8 cellular contexts compared by ENCODE assay signal in the genomic region with DNA sequence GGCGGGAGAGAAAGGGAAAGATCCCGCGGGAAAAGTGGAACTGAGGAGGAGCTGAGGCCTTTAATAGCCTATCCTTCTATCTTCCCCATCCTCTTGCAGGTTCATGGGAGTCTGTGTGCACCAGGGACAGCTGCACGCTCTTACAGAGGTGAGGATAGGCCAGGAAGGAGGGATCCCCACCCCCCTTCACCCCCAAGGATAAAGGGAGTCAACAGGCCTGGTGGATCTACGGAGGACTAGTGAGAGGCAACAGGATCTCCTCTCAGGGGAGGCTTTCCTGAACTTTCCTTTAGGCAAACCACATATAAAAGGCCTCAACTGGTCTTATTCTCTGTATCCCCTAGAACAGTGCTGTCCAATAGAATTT. TPM values are rescaled to one million over a fixed set of nuclear protein-coding genes. Genes with fewer than 3 reads are reported as not detected.
A peak's percentile ranks its signal among the peaks of the same experiment; 100 is the strongest.
DNase-seq lines count a peak whose midpoint lies in the region; ATAC-seq and TF ChIP-seq lines count a peak whose summit lies in the region.

No MANE protein-coding gene starts in this region.

- no peak for TF ChIP-seq POLR2A in suprapubic skin (IDR thresholded peaks at IDR 0.05)

- peaks cover 30% of the 10 kb centered on the region for H3K36me3 ChIP-seq in suprapubic skin

- WGBS in suprapubic skin = 4% methylated on average over 5 of the region's 5 CpGs

- no peaks in the 10 kb centered on the region for H3K27me3 Mint-ChIP-seq in activated CD4-positive, alpha-beta T cell treated with anti-CD3 and anti-CD28 coated beads, Interleukin-2, amount 10 ng/mL, durations not matched to agents 7 days and 5 days
- H3K27me3 Mint-ChIP-seq in activated CD4-positive, alpha-beta memory T cell treated with anti-CD3 and anti-CD28 coated beads, Interleukin-2, amount 10 ng/mL, durations not matched to agents 7 days and 5 days = no peaks in the 10 kb centered on the region

- no peak for TF ChIP-seq CTCF in suprapubic skin (IDR thresholded peaks at IDR 0.05)

- no peak for TF ChIP-seq EP300 in suprapubic skin (IDR thresholded peaks at IDR 0.05)

- peaks cover 37% of the 10 kb centered on the region for H3K4me1 ChIP-seq in suprapubic skin

- no peak for DNase-seq in activated CD4-positive, alpha-beta T cell treated with anti-CD3 and anti-CD28 coated beads, Interleukin-2, amount 10 ng/mL, durations not matched to agents 7 days and 5 days
- no peak for DNase-seq in activated CD4-positive, alpha-beta T cell treated with anti-CD3 and anti-CD28 coated beads, Interleukin-2, amount 50 U/mL, for 48 hours
- DNase-seq in activated CD4-positive, alpha-beta memory T cell treated with anti-CD3 and anti-CD28 coated beads, Interleukin-2, amount 10 ng/mL, durations not matched to agents 7 days and 5 days = no peak
- DNase-seq in iPS-NIHi11 (ENCODE audit: low spot score) (peak; percentile 36), suprapubic skin (ENCODE audit: low spot score in 2 of 2) (no peak), MV-4-11 (lab: John Stamatoyannopoulos, UW) (no peak), 8988T (no peak)

- H3K4me3 Mint-ChIP-seq in activated CD4-positive, alpha-beta T cell treated with anti-CD3 and anti-CD28 coated beads, Interleukin-2, amount 10 ng/mL, durations not matched to agents 7 days and 5 days = peak overlapping the region; percentile 77
- H3K4me3 Mint-ChIP-seq in activated CD4-positive, alpha-beta memory T cell treated with anti-CD3 and anti-CD28 coated beads, Interleukin-2, amount 10 ng/mL, durations not matched to agents 7 days and 5 days = peak overlapping the region; percentile 77

- no peaks in the 10 kb centered on the region for H3K9me3 ChIP-seq in suprapubic skin

- no peaks in the 10 kb centered on the region for H3K9me3 Mint-ChIP-seq in activated CD4-positive, alpha-beta T cell treated with anti-CD3 and anti-CD28 coated beads, Interleukin-2, amount 10 ng/mL, durations not matched to agents 7 days and 5 days
- H3K9me3 Mint-ChIP-seq in activated CD4-positive, alpha-beta memory T cell treated with anti-CD3 and anti-CD28 coated beads, Interleukin-2, amount 10 ng/mL, durations not matched to agents 7 days and 5 days = no peaks in the 10 kb centered on the region

- peaks cover 37% of the 10 kb centered on the region for H3K4me1 Mint-ChIP-seq in activated CD4-positive, alpha-beta T cell treated with anti-CD3 and anti-CD28 coated beads, Interleukin-2, amount 10 ng/mL, durations not matched to agents 7 days and 5 days
- H3K4me1 Mint-ChIP-seq in activated CD4-positive, alpha-beta memory T cell treated with anti-CD3 and anti-CD28 coated beads, Interleukin-2, amount 10 ng/mL, durations not matched to agents 7 days and 5 days = peaks cover 31% of the 10 kb centered on the region

- peak overlapping the region; percentile 95 for H3K27ac ChIP-seq in suprapubic skin

- H3K27me3 ChIP-seq in suprapubic skin = no peaks in the 10 kb centered on the region

- CTCF ChIA-PET in activated CD4-positive, alpha-beta T cell treated with anti-CD3 and anti-CD28 coated beads, Interleukin-2, amount 10 ng/mL, durations not matched to agents 7 days and 5 days (lab: Charles Lee) = interaction anchor here (0.6 to 3.1 kb wide), 6 partner anchors 10 to 90 kb away, joined by 3 to 25 read pairs (median 6); a partner anchor contains a TSS
- CTCF ChIA-PET in activated CD4-positive, alpha-beta memory T cell treated with anti-CD3 and anti-CD28 coated beads, Interleukin-2, amount 10 ng/mL, durations not matched to agents 7 days and 5 days (lab: Charles Lee) = interaction anchor here (0.8 to 3.3 kb wide), 7 partner anchors 11 to 142 kb away, joined by 4 to 50 read pairs (median 9); a partner anchor contains a TSS

- peak overlapping the region; percentile 91 for H3K4me3 ChIP-seq in suprapubic skin

- no peak for ATAC-seq in HG03378 (IDR thresholded peaks at IDR 0.05; ENCODE audit: unreplicated experiment)

- POLR2A ChIA-PET in activated CD4-positive, alpha-beta T cell treated with anti-CD3 and anti-CD28 coated beads, Interleukin-2, amount 10 ng/mL, durations not matched to agents 7 days and 5 days (lab: Charles Lee) = interaction anchor here (0.8 to 1.0 kb wide), 2 partner anchors 41 to 126 kb away, joined by 4 read pairs; a partner anchor contains a TSS
- POLR2A ChIA-PET in activated CD4-positive, alpha-beta memory T cell treated with anti-CD3 and anti-CD28 coated beads, Interleukin-2, amount 10 ng/mL, durations not matched to agents 7 days and 5 days (lab: Charles Lee) = interaction anchor here (0.6 to 3.0 kb wide), 9 partner anchors 10 to 123 kb away, joined by 3 to 19 read pairs (median 5); a partner anchor contains a TSS

- H3K36me3 Mint-ChIP-seq in activated CD4-positive, alpha-beta T cell treated with anti-CD3 and anti-CD28 coated beads, Interleukin-2, amount 10 ng/mL, durations not matched to agents 7 days and 5 days (ENCODE audit: low read depth) = peaks cover 3% of the 10 kb centered on the region
- H3K36me3 Mint-ChIP-seq in activated CD4-positive, alpha-beta memory T cell treated with anti-CD3 and anti-CD28 coated beads, Interleukin-2, amount 10 ng/mL, durations not matched to agents 7 days and 5 days (ENCODE audit: low read depth) = peaks cover 26% of the 10 kb centered on the region

- H3K27ac Mint-ChIP-seq in activated CD4-positive, alpha-beta T cell treated with anti-CD3 and anti-CD28 coated beads, Interleukin-2, amount 10 ng/mL, durations not matched to agents 7 days and 5 days = no peak overlapping the region
- H3K27ac Mint-ChIP-seq in activated CD4-positive, alpha-beta memory T cell treated with anti-CD3 and anti-CD28 coated beads, Interleukin-2, amount 10 ng/mL, durations not matched to agents 7 days and 5 days = peak overlapping the region; percentile 38

RNA-seq across cellular contexts. Expression of a gene that starts 1.1 kb away (rescaled TPM):
- total RNA-seq in activated CD4-positive, alpha-beta T cell treated with anti-CD3 and anti-CD28 coated beads, Interleukin-2, amount 10 ng/mL, durations not matched to agents 7 days and 5 days = 10 to 100 TPM; 29.8 to 30.9 TPM
- 10 to 100 TPM; 31.7 to 32.3 TPM for total RNA-seq in activated CD4-positive, alpha-beta memory T cell treated with anti-CD3 and anti-CD28 coated beads, Interleukin-2, amount 10 ng/mL, durations not matched to agents 7 days and 5 days
- total RNA-seq in suprapubic skin = 10 to 100 TPM; 34.1 to 50.7 (median 46.5) TPM

RNA-seq across cellular contexts. Expression of a gene that starts 12.1 kb away (rescaled TPM):
- total RNA-seq in activated CD4-positive, alpha-beta T cell treated with anti-CD3 and anti-CD28 coated beads, Interleukin-2, amount 10 ng/mL, durations not matched to agents 7 days and 5 days = 1 to 10 TPM; 5.4 to 7.1 TPM
- total RNA-seq in activated CD4-positive, alpha-beta memory T cell treated with anti-CD3 and anti-CD28 coated beads, Interleukin-2, amount 10 ng/mL, durations not matched to agents 7 days and 5 days = 10 to 100 TPM; 11.8 to 11.9 TPM
- total RNA-seq in suprapubic skin = 10 to 100 TPM in 1 of 4 donors, 1 to 10 TPM in 3; 1.9 to 16.7 (median 4.9) TPM

RNA-seq across cellular contexts. Expression of a gene that starts 44.6 kb away (rescaled TPM):
- 100 to 1,000 TPM; 195 to 202 TPM for total RNA-seq in activated CD4-positive, alpha-beta T cell treated with anti-CD3 and anti-CD28 coated beads, Interleukin-2, amount 10 ng/mL, durations not matched to agents 7 days and 5 days
- 100 to 1,000 TPM; 210 to 214 TPM for total RNA-seq in activated CD4-positive, alpha-beta memory T cell treated with anti-CD3 and anti-CD28 coated beads, Interleukin-2, amount 10 ng/mL, durations not matched to agents 7 days and 5 days
- total RNA-seq in suprapubic skin = 1 to 10 TPM in 1 of 4 donors, not detected in 3; 2.9 TPM

RNA-seq across cellular contexts. Expression of a gene that starts 51.7 kb away (rescaled TPM):
- total RNA-seq in activated CD4-positive, alpha-beta T cell treated with anti-CD3 and anti-CD28 coated beads, Interleukin-2, amount 10 ng/mL, durations not matched to agents 7 days and 5 days = over 10,000 TPM in 1 of 2 experiments, 1,000 to 10,000 TPM in 1; 1,959 to 11,185 TPM
- total RNA-seq in activated CD4-positive, alpha-beta memory T cell treated with anti-CD3 and anti-CD28 coated beads, Interleukin-2, amount 10 ng/mL, durations not matched to agents 7 days and 5 days = over 10,000 TPM in 1 of 2 experiments, 1,000 to 10,000 TPM in 1; 9,885 to 10,678 TPM
- total RNA-seq in suprapubic skin = over 10,000 TPM in 2 of 4 donors, 1,000 to 10,000 TPM in 2; 1,246 to 15,173 (median 11,383) TPM

RNA-seq across cellular contexts. Expression of a gene that starts 52.0 kb away (rescaled TPM):
- 10 to 100 TPM; 30.7 to 30.9 TPM for total RNA-seq in activated CD4-positive, alpha-beta T cell treated with anti-CD3 and anti-CD28 coated beads, Interleukin-2, amount 10 ng/mL, durations not matched to agents 7 days and 5 days
- 10 to 100 TPM; 36.6 to 37.7 TPM for total RNA-seq in activated CD4-positive, alpha-beta memory T cell treated with anti-CD3 and anti-CD28 coated beads, Interleukin-2, amount 10 ng/mL, durations not matched to agents 7 days and 5 days
- total RNA-seq in suprapubic skin = 10 to 100 TPM in 1 of 4 donors, 1 to 10 TPM in 3; 5.0 to 13.2 (median 9.6) TPM

Comparison
In these comparisons a context has a peak if more than half of its experiments do, and no peak if none do; other contexts are left out.
1. RNA of a gene that starts 44.6 kb away (total RNA-seq): 210 to 214 TPM in activated CD4-positive, alpha-beta memory T cell treated with anti-CD3 and anti-CD28 coated beads, Interleukin-2, amount 10 ng/mL, durations not matched to agents 7 days and 5 days and 195 to 202 TPM in activated CD4-positive, alpha-beta T cell treated with anti-CD3 and anti-CD28 coated beads, Interleukin-2, amount 10 ng/mL, durations not matched to agents 7 days and 5 days; 2.9 TPM in suprapubic skin; every median in the first group is over 10 times any median in the second.